In the genomic region with DNA sequence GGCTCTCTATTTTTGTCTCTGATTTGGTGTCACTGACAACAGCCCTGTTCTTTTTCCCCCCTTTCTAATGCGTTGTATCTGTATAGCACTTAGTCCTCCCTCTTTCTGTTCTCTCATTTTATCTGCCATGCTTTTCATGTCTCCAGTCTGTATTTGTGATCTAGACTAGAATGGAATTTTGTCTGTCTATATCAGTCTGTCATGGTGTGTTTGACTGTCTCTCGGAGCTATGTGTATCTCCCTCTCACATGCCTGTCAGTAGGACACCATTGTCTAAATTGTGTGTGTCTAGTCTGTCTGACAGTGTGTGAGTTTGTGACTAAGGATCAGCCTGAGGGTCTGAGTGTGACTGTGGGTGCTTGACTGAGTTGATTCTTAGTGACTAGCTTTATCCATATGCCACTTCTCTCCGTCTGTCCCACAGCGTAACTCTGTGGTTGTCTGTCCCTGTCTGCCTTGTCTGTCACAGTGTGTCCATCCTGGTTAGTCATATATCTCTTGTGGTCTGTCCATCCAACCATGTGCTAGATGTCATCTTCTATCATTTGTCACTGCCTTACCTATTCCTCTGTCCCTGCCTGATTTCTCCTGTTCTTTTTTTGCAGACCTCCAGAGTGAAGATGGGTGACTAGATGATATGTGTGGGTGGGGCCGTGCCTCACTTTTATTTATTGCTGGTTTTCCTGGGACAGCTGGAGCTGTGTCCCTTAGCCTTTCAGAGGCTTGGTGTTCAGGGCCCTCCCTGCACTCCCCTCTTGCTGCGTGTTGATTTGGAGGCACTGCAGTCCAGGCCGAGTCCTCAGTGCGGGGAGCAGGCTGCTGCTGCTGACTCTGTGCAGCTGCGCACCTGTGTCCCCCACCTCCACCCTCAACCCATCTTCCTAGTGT, we compare ENCODE assay signal across 9 cellular contexts. TPM values are rescaled to one million over a fixed set of nuclear protein-coding genes. Genes with fewer than 3 reads are reported as not detected.
DNase-seq lines count a peak whose midpoint lies in the region; ATAC-seq and TF ChIP-seq lines count a peak whose summit lies in the region.
"Had no signal": no experiment of that assay in that cellular context is flagged by ENCODE, and none has a peak within 500 bp of the region (broad histone marks: within the 10 kb centered on the region; RNA-seq: fewer than 3 reads in every experiment).

No MANE protein-coding gene starts in this region.

- no peak for DNase-seq in activated CD4-positive, alpha-beta T cell treated with anti-CD3 and anti-CD28 coated beads, Interleukin-2, amount 10 ng/mL, durations not matched to agents 24 days and 14 days
- no peak for DNase-seq in activated CD4-positive, alpha-beta T cell treated with anti-CD3 and anti-CD28 coated beads for 48 hours
- no peak for DNase-seq in NT2/D1 (ENCODE audit: low read depth, low spot score)
- DNase-seq in effector memory CD8-positive, alpha-beta T cell = no peak
- DNase-seq in psoas muscle = no peak
- no peak for DNase-seq in BE2C
- no peak for DNase-seq in putamen (ENCODE audit: low spot score)
- DNase-seq in GM13976 (ENCODE audit: low spot score) = no peak
- DNase-seq: activated CD8-positive, alpha-beta memory T cell treated with anti-CD3 and anti-CD28 coated beads for 24 hours had no signal

- H3K4me1 ChIP-seq in NT2/D1 (ENCODE audit: insufficient read depth, insufficient read length) = peaks cover 26% of the 10 kb centered on the region
- H3K4me1 ChIP-seq in psoas muscle = peaks cover 37% of the 10 kb centered on the region
- no peaks in the 10 kb centered on the region for H3K4me1 ChIP-seq in BE2C

- H3K9me3 ChIP-seq in NT2/D1 (ENCODE audit: insufficient read depth, low read length) = no peaks in the 10 kb centered on the region
- no peaks in the 10 kb centered on the region for H3K9me3 ChIP-seq in psoas muscle
- no peaks in the 10 kb centered on the region for H3K9me3 ChIP-seq in BE2C

- H3K4me3 ChIP-seq in NT2/D1 (ENCODE audit: insufficient read length, low read depth) (peak overlapping the region; percentile 64), psoas muscle (peak overlapping the region; percentile 27), BE2C (ENCODE audit: low read depth, low read length) (no peak overlapping the region; the same call in 1 of the 2 replicates)

- no peak for ATAC-seq in effector memory CD8-positive, alpha-beta T cell (replicated peaks)
- ATAC-seq in psoas muscle = no peak

- H3K27me3 Mint-ChIP-seq in activated CD4-positive, alpha-beta T cell treated with anti-CD3 and anti-CD28 coated beads, Interleukin-2, amount 10 ng/mL, durations not matched to agents 24 days and 14 days = no peaks in the 10 kb centered on the region
- no peaks in the 10 kb centered on the region for H3K27me3 Mint-ChIP-seq in effector memory CD8-positive, alpha-beta T cell

- in situ Hi-C loops in GM13976 (cut with MboI; ENCODE audit: low sequenced_read_pairs, unreplicated experiment) = no loop called here

- peak overlapping the region; percentile 91 for H3K4me3 Mint-ChIP-seq in activated CD4-positive, alpha-beta T cell treated with anti-CD3 and anti-CD28 coated beads, Interleukin-2, amount 10 ng/mL, durations not matched to agents 24 days and 14 days
- peak overlapping the region; percentile 63 to 94 for H3K4me3 Mint-ChIP-seq in effector memory CD8-positive, alpha-beta T cell

- H3K9me3 Mint-ChIP-seq in activated CD4-positive, alpha-beta T cell treated with anti-CD3 and anti-CD28 coated beads, Interleukin-2, amount 10 ng/mL, durations not matched to agents 24 days and 14 days = no peaks in the 10 kb centered on the region
- H3K9me3 Mint-ChIP-seq in effector memory CD8-positive, alpha-beta T cell = no peaks in the 10 kb centered on the region

- peaks cover 51% of the 10 kb centered on the region for H3K4me1 Mint-ChIP-seq in activated CD4-positive, alpha-beta T cell treated with anti-CD3 and anti-CD28 coated beads, Interleukin-2, amount 10 ng/mL, durations not matched to agents 24 days and 14 days
- H3K4me1 Mint-ChIP-seq in effector memory CD8-positive, alpha-beta T cell (ENCODE audit: low read depth in 2 of 2) = peaks cover 50 to 52% of the 10 kb centered on the region in 2 donors

- H3K36me3 Mint-ChIP-seq in activated CD4-positive, alpha-beta T cell treated with anti-CD3 and anti-CD28 coated beads, Interleukin-2, amount 10 ng/mL, durations not matched to agents 24 days and 14 days (ENCODE audit: low read depth) = peaks cover 48% of the 10 kb centered on the region
- peaks cover 17% of the 10 kb centered on the region for H3K36me3 Mint-ChIP-seq in effector memory CD8-positive, alpha-beta T cell (ENCODE audit: insufficient read depth)

- H3K27me3 ChIP-seq in NT2/D1 (ENCODE audit: insufficient read depth, insufficient read length) (no peaks in the 10 kb centered on the region), psoas muscle (ENCODE audit: insufficient read depth in 3 of 3, low read length in 2 of 3) (no peaks in the 10 kb centered on the region), BE2C (no peaks in the 10 kb centered on the region)

- no peak overlapping the region for H3K27ac ChIP-seq in psoas muscle

- H3K36me3 ChIP-seq in NT2/D1 (ENCODE audit: insufficient read depth, insufficient read length, low read length) (peaks cover 62% of the 10 kb centered on the region), psoas muscle (ENCODE audit: insufficient read depth in 1 of 2, low read depth in 1 of 2) (peaks cover 2 to 35% of the 10 kb centered on the region in 2 donors), BE2C (peaks cover 8% of the 10 kb centered on the region)

- TF ChIP-seq CTCF in psoas muscle (IDR thresholded peaks at IDR 0.05) = no peak
- no peak for TF ChIP-seq CTCF in BE2C (IDR thresholded peaks at IDR 0.05; ENCODE audit: low read depth, low read length)
- no peak for TF ChIP-seq CTCF in GM13976 (IDR thresholded peaks at IDR 0.05; ENCODE audit: borderline replicate concordance, control extremely low read depth, extremely low read depth, insufficient read depth, missing control alignments)

- intact Hi-C loops in activated CD4-positive, alpha-beta T cell treated with anti-CD3 and anti-CD28 coated beads, Interleukin-2, amount 10 ng/mL, durations not matched to agents 24 days and 14 days (cut with micrococcal nuclease) = loop anchor here (10.0 kb wide), 1 partner anchor 613 kb away; the partner anchor contains the start of gene ELOVL1
- intact Hi-C loops in psoas muscle (cut with DNase I) = no loop called here

- peak overlapping the region; percentile 86 for H3K9ac ChIP-seq in NT2/D1 (ENCODE audit: insufficient read length, low read depth)

- WGBS in psoas muscle, 3 donors = 79 to 90% (median 89%) methylated on average over 9 of the region's 9 CpGs

- no peak overlapping the region for H3K27ac Mint-ChIP-seq in activated CD4-positive, alpha-beta T cell treated with anti-CD3 and anti-CD28 coated beads, Interleukin-2, amount 10 ng/mL, durations not matched to agents 24 days and 14 days
- H3K27ac Mint-ChIP-seq in effector memory CD8-positive, alpha-beta T cell = peak overlapping the region in 1 of 2 donors; percentile 18

RNA-seq across cellular contexts. Expression of gene B4GALT2, which starts 1.4 kb away (rescaled TPM):
- 59.7 TPM in 2 replicates for total RNA-seq in activated CD4-positive, alpha-beta T cell treated with anti-CD3 and anti-CD28 coated beads, Interleukin-2, amount 10 ng/mL, durations not matched to agents 24 days and 14 days
- 10 to 100 TPM; 33.5 to 54.9 (median 50.7) TPM for total RNA-seq in psoas muscle
- polyA plus RNA-seq in psoas muscle = 10 to 100 TPM; 57.1 to 81.0 (median 60.2) TPM
- 49.7 TPM for polyA plus RNA-seq in BE2C (2012; ENCODE audit: insufficient read depth, insufficient read length, low read depth)

RNA-seq across cellular contexts. Expression of gene ATP6V0B, which starts 2.9 kb away (rescaled TPM):
- 181 and 182 TPM in 2 replicates for total RNA-seq in activated CD4-positive, alpha-beta T cell treated with anti-CD3 and anti-CD28 coated beads, Interleukin-2, amount 10 ng/mL, durations not matched to agents 24 days and 14 days
- total RNA-seq in psoas muscle = 100 to 1,000 TPM in 3 of 4 donors, 10 to 100 TPM in 1; 87.9 to 133 (median 106) TPM
- polyA plus RNA-seq in psoas muscle = 100 to 1,000 TPM; 159 to 260 (median 236) TPM
- polyA plus RNA-seq in BE2C (2012; ENCODE audit: insufficient read depth, insufficient read length, low read depth) = 402 TPM

RNA-seq across cellular contexts. Expression of gene DPH2, which starts 7.8 kb away (rescaled TPM):
- total RNA-seq in activated CD4-positive, alpha-beta T cell treated with anti-CD3 and anti-CD28 coated beads, Interleukin-2, amount 10 ng/mL, durations not matched to agents 24 days and 14 days = 71.0 and 71.8 TPM in 2 replicates
- total RNA-seq in psoas muscle = 10 to 100 TPM; 37.8 to 62.9 (median 44.3) TPM
- 100 to 1,000 TPM in 1 of 3 donors, 10 to 100 TPM in 2; 53.7 to 123 (median 87.6) TPM for polyA plus RNA-seq in psoas muscle
- polyA plus RNA-seq in BE2C (2012; ENCODE audit: insufficient read depth, insufficient read length, low read depth) = 116 TPM

RNA-seq across cellular contexts. Expression of gene CCDC24, which starts 13.8 kb away (rescaled TPM):
- total RNA-seq in activated CD4-positive, alpha-beta T cell treated with anti-CD3 and anti-CD28 coated beads, Interleukin-2, amount 10 ng/mL, durations not matched to agents 24 days and 14 days = 3.0 and 4.3 TPM in 2 replicates
- total RNA-seq in psoas muscle = 1 to 10 TPM; 1.1 to 1.9 (median 1.6) TPM
- polyA plus RNA-seq in psoas muscle = 1 to 10 TPM in 2 of 3 donors, under 1 TPM in 1; 0.83 to 3.9 (median 2.3) TPM
- 2.0 TPM for polyA plus RNA-seq in BE2C (2012; ENCODE audit: insufficient read depth, insufficient read length, low read depth)

RNA-seq across cellular contexts. Expression of gene IPO13, which starts 30.9 kb away (rescaled TPM):
- total RNA-seq in activated CD4-positive, alpha-beta T cell treated with anti-CD3 and anti-CD28 coated beads, Interleukin-2, amount 10 ng/mL, durations not matched to agents 24 days and 14 days = 26.3 and 26.6 TPM in 2 replicates
- 100 to 1,000 TPM in 3 of 4 donors, 10 to 100 TPM in 1; 92.4 to 140 (median 108) TPM for total RNA-seq in psoas muscle
- 10 to 100 TPM; 26.8 to 93.0 (median 41.5) TPM for polyA plus RNA-seq in psoas muscle
- polyA plus RNA-seq in BE2C (2012; ENCODE audit: insufficient read depth, insufficient read length, low read depth) = 17.4 TPM
